ENCODE assay signal across 9 cellular contexts in the genomic region with DNA sequence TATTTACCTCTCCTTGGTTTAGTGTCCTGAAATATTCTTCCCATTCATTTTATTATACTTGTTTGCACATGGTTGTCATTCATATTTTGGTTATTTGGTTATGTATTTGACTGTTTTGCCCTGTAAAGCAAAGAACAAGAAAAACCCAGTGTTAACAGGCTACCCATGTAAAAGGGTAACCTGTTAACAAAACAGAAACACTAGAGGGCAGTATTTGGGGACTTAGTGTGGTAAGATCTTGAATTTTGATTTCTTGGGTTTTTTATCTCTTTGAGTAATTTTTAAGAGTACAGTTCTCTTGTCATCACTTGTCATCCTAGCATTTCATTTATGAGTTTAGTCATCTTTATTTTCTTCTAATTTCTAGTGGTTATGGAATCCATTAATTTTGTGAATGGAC. TPM values are rescaled to one million over a fixed set of nuclear protein-coding genes. Genes with fewer than 3 reads are reported as not detected.
A peak's percentile ranks its signal among the peaks of the same experiment; 100 is the strongest.
DNase-seq lines count a peak whose midpoint lies in the region; ATAC-seq, FAIRE-seq and TF ChIP-seq lines count a peak whose summit lies in the region.
"Had no signal": no experiment of that assay in that cellular context is flagged by ENCODE, and none has a peak within 500 bp of the region (broad histone marks: within the 10 kb centered on the region; RNA-seq: fewer than 3 reads in every experiment).

No MANE protein-coding gene starts in this region.

- BruUV-seq in endothelial cell of umbilical vein (replicated peaks; lab: Mats Ljungman, UMichigan), result no TSS peak

- H3K27ac ChIP-seq in endothelial cell of umbilical vein (ENCODE audit: insufficient read depth, low read depth, low read length) (no peak overlapping the region), smooth muscle cell (ENCODE audit: low read depth) (no peak overlapping the region)
- H3K27ac ChIP-seq in effector memory CD4-positive, alpha-beta T cell (ENCODE audit: insufficient read depth, low read length, poor library complexity, severe bottlenecking), result no peak overlapping the region

- no peak overlapping the region for H3K9ac ChIP-seq in endothelial cell of umbilical vein (replicated peaks; ENCODE audit: extremely low read depth, insufficient read depth, low read length)
- H3K9ac ChIP-seq in smooth muscle cell (ENCODE audit: low read depth), result no peak overlapping the region

- H3K36me3 ChIP-seq in endothelial cell of umbilical vein (ENCODE audit: control insufficient read depth in 2 of 2, extremely low read depth in 1 of 2, insufficient read depth in 2 of 2, low read length in 2 of 2) (peaks cover 0 to 2% of the 10 kb centered on the region in 2 experiments), smooth muscle cell (ENCODE audit: low read depth) (peaks cover 11% of the 10 kb centered on the region)
- H3K36me3 ChIP-seq in effector memory CD4-positive, alpha-beta T cell (ENCODE audit: control insufficient read depth, insufficient read depth, low read length), result peaks cover 10% of the 10 kb centered on the region

- no peak for TF ChIP-seq POLR2A in endothelial cell of umbilical vein (IDR thresholded peaks at IDR 0.05; ENCODE audit: low read depth, low read length)

- peak; percentile 50 for FAIRE-seq in endothelial cell of umbilical vein (lab: Jason Lieb, UNC)

- H3K9me1 ChIP-seq in endothelial cell of umbilical vein (replicated peaks; ENCODE audit: control insufficient read depth, extremely low read depth, insufficient read depth, low read length), result peaks cover 2% of the 10 kb centered on the region

- H3K9me3 ChIP-seq in endothelial cell of umbilical vein (replicated peaks; ENCODE audit: control insufficient read depth, insufficient read depth, low read length), result no peaks in the 10 kb centered on the region
- H3K9me3 ChIP-seq in smooth muscle cell (replicated peaks; ENCODE audit: low read depth), result no peaks in the 10 kb centered on the region
- H3K9me3 ChIP-seq in effector memory CD4-positive, alpha-beta T cell (ENCODE audit: control insufficient read depth, low read length), result no peaks in the 10 kb centered on the region

- dilution Hi-C loops in endothelial cell of umbilical vein (cut with MboI; ENCODE audit: extremely low pct_ligation_motif_present, low sequenced_read_pairs), result no loop called here

- H4K20me1 ChIP-seq in endothelial cell of umbilical vein (replicated peaks; ENCODE audit: control insufficient read depth, extremely low read depth, insufficient read depth, low read length), result no peaks in the 10 kb centered on the region
- H4K20me1 ChIP-seq in smooth muscle cell (ENCODE audit: low read depth), result no peaks in the 10 kb centered on the region

- CTCF ChIA-PET in endothelial cell of umbilical vein (lab: Charles Lee), result interaction anchor here (1.3 to 2.0 kb wide), 4 partner anchors 10 to 164 kb away, joined by 3 to 12 read pairs (median 4); no protein-coding TSS in a partner anchor

- TF ChIP-seq CTCF in endothelial cell of umbilical vein (IDR thresholded peaks at IDR 0.05; ENCODE audit: extremely low read depth in 1 of 2, insufficient read depth in 1 of 2, low read depth in 1 of 2, low read length in 2 of 2) (peak; percentile 20 to 31), smooth muscle cell (IDR thresholded peaks at IDR 0.05; ENCODE audit: borderline replicate concordance, insufficient read depth, poor library complexity, severe bottlenecking) (peak; percentile 47)

- POLR2A ChIA-PET in endothelial cell of umbilical vein (lab: Charles Lee), result no interaction called here

- ATAC-seq in HG02571 (IDR thresholded peaks at IDR 0.05; ENCODE audit: unreplicated experiment), result no peak

- peak; percentile 35 for DNase-seq in NOMO-1 treated with DMSO at 0.1 percent for 48 hours (lab: John Stamatoyannopoulos, UW; ENCODE audit: unreplicated experiment)
- DNase-seq in NOMO-1 treated with dmso at 0.1 percent for 144 hours (lab: John Stamatoyannopoulos, UW; ENCODE audit: unreplicated experiment), result no peak
- DNase-seq in NCI-H1048 (lab: John Stamatoyannopoulos, UW), result peak; percentile 13
- peak; percentile 18 for DNase-seq in endothelial cell of umbilical vein (ENCODE audit: low read depth, low spot score)
- DNase-seq in smooth muscle cell (lab: John Stamatoyannopoulos, UW; ENCODE audit: unreplicated experiment), result no peak
- no peak for DNase-seq in activated naive CD4-positive, alpha-beta T cell (lab: John Stamatoyannopoulos, UW)
- no peak for DNase-seq in effector memory CD4-positive, alpha-beta T cell
- DNase-seq: activated B cell treated with CpG ODN at 0.5 μM for 24 hours had no signal

- intact Hi-C loops in endothelial cell of umbilical vein (cut with micrococcal nuclease), result no loop called here

- H3K4me1 ChIP-seq in endothelial cell of umbilical vein (ENCODE audit: control insufficient read depth, extremely low read depth, insufficient read depth, low read length), result peaks cover 15% of the 10 kb centered on the region
- no peaks in the 10 kb centered on the region for H3K4me1 ChIP-seq in smooth muscle cell (ENCODE audit: low read depth)
- no peaks in the 10 kb centered on the region for H3K4me1 ChIP-seq in effector memory CD4-positive, alpha-beta T cell (ENCODE audit: control insufficient read depth, insufficient read depth, low read length, poor library complexity, severe bottlenecking)

- no peak overlapping the region for H3K4me3 ChIP-seq in endothelial cell of umbilical vein (replicated peaks in 1 of 3; ENCODE audit: insufficient read depth in 1 of 3, low read depth in 1 of 3, low read length in 3 of 3)
- no peak overlapping the region for H3K4me3 ChIP-seq in smooth muscle cell
- H3K4me3 ChIP-seq in effector memory CD4-positive, alpha-beta T cell (ENCODE audit: insufficient read depth, low read depth, low read length, poor library complexity, severe bottlenecking), result no peak overlapping the region

- H2AFZ ChIP-seq in endothelial cell of umbilical vein (ENCODE audit: low read depth, low read length) (no peak overlapping the region), smooth muscle cell (ENCODE audit: low read depth) (no peak overlapping the region)

- H3K4me2 ChIP-seq in endothelial cell of umbilical vein (ENCODE audit: insufficient read depth, low read length) (peak overlapping the region; percentile 58), smooth muscle cell (no peak overlapping the region)

- H3K79me2 ChIP-seq in endothelial cell of umbilical vein (ENCODE audit: control insufficient read depth, insufficient read depth, low read length) (no peaks in the 10 kb centered on the region), smooth muscle cell (ENCODE audit: low read depth) (no peaks in the 10 kb centered on the region)

- no peaks in the 10 kb centered on the region for H3F3A ChIP-seq in smooth muscle cell (ENCODE audit: low read depth)

- H3K27me3 ChIP-seq in endothelial cell of umbilical vein (ENCODE audit: control insufficient read depth in 2 of 2, insufficient read depth in 2 of 2, low read length in 2 of 2) (no peaks in the 10 kb centered on the region), smooth muscle cell (ENCODE audit: low read depth) (no peaks in the 10 kb centered on the region)
- no peaks in the 10 kb centered on the region for H3K27me3 ChIP-seq in effector memory CD4-positive, alpha-beta T cell (replicated peaks; ENCODE audit: control insufficient read depth, insufficient read depth, low read length, poor library complexity, severe bottlenecking)

TF ChIP-seq in endothelial cell of umbilical vein, 7 proteins besides CTCF, POLR2A, EP300 and RAD21:
- no peak for TF ChIP-seq GATA2 (IDR thresholded peaks at IDR 0.05; ENCODE audit: insufficient read depth, insufficient read length, low read depth, low read length)
- TF ChIP-seq EZH2 (IDR thresholded peaks at IDR 0.05; ENCODE audit: borderline replicate concordance, low read depth, low read length, severe bottlenecking), result no peak
- TF ChIP-seq MYC (IDR thresholded peaks at IDR 0.05; ENCODE audit: low read depth, low read length), result no peak
- TF ChIP-seq, protein P1, sequence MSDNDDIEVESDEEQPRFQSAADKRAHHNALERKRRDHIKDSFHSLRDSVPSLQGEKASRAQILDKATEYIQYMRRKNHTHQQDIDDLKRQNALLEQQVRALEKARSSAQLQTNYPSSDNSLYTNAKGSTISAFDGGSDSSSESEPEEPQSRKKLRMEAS (IDR thresholded peaks at IDR 0.05; ENCODE audit: insufficient read depth, insufficient read length), result no peak
- no peak for TF ChIP-seq JUN (IDR thresholded peaks at IDR 0.05; ENCODE audit: borderline replicate concordance, insufficient read depth, insufficient read length, low read depth)
- TF ChIP-seq FOS (IDR thresholded peaks at IDR 0.05; ENCODE audit: borderline replicate concordance, insufficient read depth, low read length), result no peak
- no peak for TF ChIP-seq POLR2AphosphoS5 (IDR thresholded peaks at IDR 0.05; ENCODE audit: insufficient read depth, low read depth, low read length)
TF ChIP-seq in endothelial cell of umbilical vein: peak in this region for 0.

RNA-seq across cellular contexts. Expression of a gene that starts 51.3 kb away (rescaled TPM):
- total RNA-seq in endothelial cell of umbilical vein (27.4 and 34.3 TPM in 2 replicates), smooth muscle cell (9.9 and 14.6 TPM in 2 replicates)
- polyA plus RNA-seq in endothelial cell of umbilical vein (42.3 and 51.0 TPM in 2 replicates), smooth muscle cell (15.1 and 18.1 TPM in 2 replicates)
- polyA plus RNA-seq in endothelial cell of umbilical vein (2011; cell fraction: cytosol; rRNA removed), result 24.3 and 29.3 TPM in 2 replicates
- polyA plus RNA-seq in endothelial cell of umbilical vein (2011; cell fraction: nucleus; rRNA removed), result 63.0 and 70.0 TPM in 2 replicates
- 19.2 and 27.7 TPM in 2 replicates for polyA plus RNA-seq in endothelial cell of umbilical vein (2012)
- 30.6 and 39.0 TPM in 2 replicates for polyA minus RNA-seq in endothelial cell of umbilical vein
- 12.9 TPM for polyA minus RNA-seq in endothelial cell of umbilical vein (2011; cell fraction: cytosol; rRNA and poly(A)+ RNA removed)
- polyA minus RNA-seq in endothelial cell of umbilical vein (2011; cell fraction: nucleus; rRNA and poly(A)+ RNA removed), result 21.3 and 25.2 TPM in 2 replicates

RNA-seq across cellular contexts. Expression of a gene that starts 51.3 kb away (rescaled TPM):
- total RNA-seq in endothelial cell of umbilical vein, result 21.3 and 25.3 TPM in 2 replicates
- 33.0 and 39.3 TPM in 2 replicates for polyA plus RNA-seq in endothelial cell of umbilical vein
- 46.9 and 61.5 TPM in 2 replicates for polyA plus RNA-seq in endothelial cell of umbilical vein (2011; cell fraction: cytosol; rRNA removed)
- 23.4 and 28.8 TPM in 2 replicates for polyA plus RNA-seq in endothelial cell of umbilical vein (2011; cell fraction: nucleus; rRNA removed)
- 44.8 and 52.7 TPM in 2 replicates for polyA plus RNA-seq in endothelial cell of umbilical vein (2012)
- 11.3 and 19.5 TPM in 2 replicates for polyA minus RNA-seq in endothelial cell of umbilical vein
- 9.9 TPM for polyA minus RNA-seq in endothelial cell of umbilical vein (2011; cell fraction: cytosol; rRNA and poly(A)+ RNA removed)
- 3.7 and 4.9 TPM in 2 replicates for polyA minus RNA-seq in endothelial cell of umbilical vein (2011; cell fraction: nucleus; rRNA and poly(A)+ RNA removed)
- total RNA-seq in smooth muscle cell, result 94.4 and 150 TPM in 2 replicates
- 106 and 116 TPM in 2 replicates for polyA plus RNA-seq in smooth muscle cell

Comparison
In these comparisons a context has a peak if more than half of its experiments do, and no peak if none do; other contexts are left out.
1. DNase-seq: peak in NOMO-1 treated with DMSO at 0.1 percent for 48 hours (single experiment), NCI-H1048 (single experiment) and endothelial cell of umbilical vein (single experiment); none in NOMO-1 treated with dmso at 0.1 percent for 144 hours (single experiment), smooth muscle cell (single experiment), activated naive CD4-positive, alpha-beta T cell (0 of 4) and effector memory CD4-positive, alpha-beta T cell (0 of 3).